Comparison of ENCODE assay signal across 1 cellular context in the genomic region with DNA sequence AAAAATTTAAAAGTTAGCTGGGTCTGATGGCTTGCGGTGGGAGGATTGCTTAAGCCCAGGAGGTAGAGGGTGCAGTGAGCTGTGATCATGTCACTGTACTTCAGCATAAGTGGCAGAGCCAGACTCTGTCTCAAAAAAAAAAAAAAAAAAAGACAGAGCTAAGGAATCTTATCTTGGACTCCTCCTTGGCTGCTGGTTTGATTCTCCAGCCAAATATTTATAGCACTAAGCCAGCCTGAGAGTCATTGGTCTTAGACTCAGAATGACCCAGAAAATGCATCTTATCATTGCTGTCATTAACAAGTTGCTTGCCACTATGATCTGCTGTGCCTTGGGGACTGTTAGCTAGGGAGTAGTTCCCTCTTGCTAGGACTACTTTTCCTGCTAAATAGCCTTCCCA.
TF ChIP-seq lines count a peak whose summit lies in the region.

No MANE protein-coding gene starts in this region.

TF ChIP-seq in HCT116, 20 proteins besides CTCF, POLR2A, EP300 and RAD21 (continued from another document):
- TF ChIP-seq, protein P1, sequence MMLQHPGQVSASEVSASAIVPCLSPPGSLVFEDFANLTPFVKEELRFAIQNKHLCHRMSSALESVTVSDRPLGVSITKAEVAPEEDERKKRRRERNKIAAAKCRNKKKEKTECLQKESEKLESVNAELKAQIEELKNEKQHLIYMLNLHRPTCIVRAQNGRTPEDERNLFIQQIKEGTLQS (IDR thresholded peaks at IDR 0.05): no peak
- TF ChIP-seq EZH2phosphoT487 (IDR thresholded peaks at IDR 0.05; ENCODE audit: borderline replicate concordance) (no peak), TCF7L2 (IDR thresholded peaks at IDR 0.05; ENCODE audit: borderline replicate concordance, extremely low read depth, insufficient read depth, insufficient read length) (no peak), POLR2AphosphoS5 (IDR thresholded peaks at IDR 0.05; ENCODE audit: low read depth, low read length) (no peak), ELF1 (IDR thresholded peaks at IDR 0.05; ENCODE audit: borderline replicate concordance, low read depth) (no peak), CBX3 (IDR thresholded peaks at IDR 0.05; ENCODE audit: low read depth) (no peak), SIN3A (IDR thresholded peaks at IDR 0.05; ENCODE audit: low read depth) (no peak), EZH2 (IDR thresholded peaks at IDR 0.05) (no peak), FOSL1 (IDR thresholded peaks at IDR 0.05; ENCODE audit: low read depth) (no peak), SRF (IDR thresholded peaks at IDR 0.05; ENCODE audit: low read depth) (no peak), YY1 (IDR thresholded peaks at IDR 0.05; ENCODE audit: extremely low read depth, insufficient replicate concordance, low read depth, low read length) (no peak), SP1 (IDR thresholded peaks at IDR 0.05; ENCODE audit: low read depth) (no peak), ZFX (IDR thresholded peaks at IDR 0.05) (no peak), ZNF274 (IDR thresholded peaks at IDR 0.05; ENCODE audit: low read depth, low read length) (no peak)
- TF ChIP-seq, protein P2, sequence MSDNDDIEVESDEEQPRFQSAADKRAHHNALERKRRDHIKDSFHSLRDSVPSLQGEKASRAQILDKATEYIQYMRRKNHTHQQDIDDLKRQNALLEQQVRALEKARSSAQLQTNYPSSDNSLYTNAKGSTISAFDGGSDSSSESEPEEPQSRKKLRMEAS (IDR thresholded peaks at IDR 0.05): no peak
- TF ChIP-seq, protein P3, sequence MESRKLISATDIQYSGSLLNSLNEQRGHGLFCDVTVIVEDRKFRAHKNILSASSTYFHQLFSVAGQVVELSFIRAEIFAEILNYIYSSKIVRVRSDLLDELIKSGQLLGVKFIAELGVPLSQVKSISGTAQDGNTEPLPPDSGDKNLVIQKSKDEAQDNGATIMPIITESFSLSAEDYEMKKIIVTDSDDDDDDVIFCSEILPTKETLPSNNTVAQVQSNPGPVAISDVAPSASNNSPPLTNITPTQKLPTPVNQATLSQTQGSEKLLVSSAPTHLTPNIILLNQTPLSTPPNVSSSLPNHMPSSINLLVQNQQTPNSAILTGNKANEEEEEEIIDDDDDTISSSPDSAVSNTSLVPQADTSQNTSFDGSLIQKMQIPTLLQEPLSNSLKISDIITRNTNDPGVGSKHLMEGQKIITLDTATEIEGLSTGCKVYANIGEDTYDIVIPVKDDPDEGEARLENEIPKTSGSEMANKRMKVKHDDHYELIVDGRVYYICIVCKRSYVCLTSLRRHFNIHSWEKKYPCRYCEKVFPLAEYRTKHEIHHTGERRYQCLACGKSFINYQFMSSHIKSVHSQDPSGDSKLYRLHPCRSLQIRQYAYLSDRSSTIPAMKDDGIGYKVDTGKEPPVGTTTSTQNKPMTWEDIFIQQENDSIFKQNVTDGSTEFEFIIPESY (IDR thresholded peaks at IDR 0.05; ENCODE audit: extremely low read depth, insufficient replicate concordance, low read length): no peak
